11 cellular contexts compared by ENCODE assay signal in genomic region chr2:54629914-54630609, GRCh38.
A peak's percentile ranks its signal among the peaks of the same experiment; 100 is the strongest.
DNase-seq lines count a peak whose midpoint lies in the region; ATAC-seq, FAIRE-seq and TF ChIP-seq lines count a peak whose summit lies in the region.
"Had no signal": no experiment of that assay in that cellular context is flagged by ENCODE, and none has a peak within 500 bp of the region (broad histone marks: within the 10 kb centered on the region; RNA-seq: fewer than 3 reads in every experiment).

No MANE protein-coding gene starts in this region.

- no peak overlapping the region for H2BK120ac ChIP-seq in H9 (ENCODE audit: low read depth, low read length, poor library complexity, severe bottlenecking)

- H3K4me3 ChIP-seq in Caco-2 (ENCODE audit: low read depth, low read length), result no peak overlapping the region
- no peak overlapping the region for H3K4me3 ChIP-seq in MG63

- H3K9me3 ChIP-seq in Caco-2, result no peaks in the 10 kb centered on the region
- no peaks in the 10 kb centered on the region for H3K9me3 ChIP-seq in MG63
- H3K9me3 ChIP-seq in H9 (ENCODE audit: control insufficient read depth, low read depth, low read length), result no peaks in the 10 kb centered on the region

- no peak overlapping the region for H2AFZ ChIP-seq in H9 (ENCODE audit: low read length)

- TF ChIP-seq POLR2A in GM18505 (IDR thresholded peaks at IDR 0.05; ENCODE audit: borderline replicate concordance, extremely low read depth, insufficient read depth, insufficient read length), result no peak

- peaks cover 2% of the 10 kb centered on the region for H4K20me1 ChIP-seq in H9 (ENCODE audit: control insufficient read depth, insufficient read depth, insufficient read length)

- H3K4me3 Mint-ChIP-seq in Caco-2 (ENCODE audit: unreplicated experiment) (no peak overlapping the region), endothelial cell (ENCODE audit: unreplicated experiment) (peak overlapping the region; percentile 83), naive B cell (no peak overlapping the region), H9 (no peak overlapping the region)
- H3K4me3 Mint-ChIP-seq: neural crest cell had no signal

- H3K9ac ChIP-seq in H9 (ENCODE audit: extremely low read depth, insufficient read length, low read length), result no peak overlapping the region

- DNase-seq in Caco-2 (peak; percentile 47 to 60), MG63 (peak; percentile 31), endothelial cell (ENCODE audit: low spot score) (no peak), naive B cell (no peak), H9 (no peak), NCI-H1092 (lab: John Stamatoyannopoulos, UW) (no peak), HTR-8/SVneo (ENCODE audit: insufficient read length, low spot score) (no peak)
- DNase-seq: amygdala, RPMI8226 had no signal

- H2BK5ac ChIP-seq in H9 (ENCODE audit: insufficient read length, low read length), result no peak overlapping the region

- no peak overlapping the region for H3K14ac ChIP-seq in H9 (ENCODE audit: insufficient read depth, low read length)

- no peak overlapping the region for H3T11ph ChIP-seq in H9 (ENCODE audit: low read length)

- no peak overlapping the region for H3K56ac ChIP-seq in H9 (ENCODE audit: insufficient read length, low read depth, low read length)

- H2BK12ac ChIP-seq in H9 (ENCODE audit: insufficient read length, low read depth, low read length), result no peak overlapping the region

- no peaks in the 10 kb centered on the region for H3K79me1 ChIP-seq in H9 (ENCODE audit: insufficient read depth, low read depth, low read length, poor library complexity, severe bottlenecking)

- TF ChIP-seq CTCF in Caco-2 (IDR thresholded peaks at IDR 0.05; ENCODE audit: insufficient read depth in 1 of 2, low read depth in 1 of 2, low read length in 1 of 2, severe bottlenecking in 1 of 2, unreplicated experiment in 1 of 2) (no peak), endothelial cell (IDR thresholded peaks at IDR 0.05; ENCODE audit: unreplicated experiment) (no peak), H9 (conservative IDR thresholded peaks at IDR 0.05) (no peak)

- H3K27ac ChIP-seq in H9 (ENCODE audit: insufficient read length, low read depth, low read length), result no peak overlapping the region

- no peaks in the 10 kb centered on the region; the same call in 1 of the 2 replicates for H3K79me2 ChIP-seq in H9 (ENCODE audit: insufficient read depth, low read length)

- no peak overlapping the region for H4K5ac ChIP-seq in H9 (ENCODE audit: insufficient read length, low read depth, low read length)

- H3K27ac Mint-ChIP-seq in Caco-2 (ENCODE audit: unreplicated experiment), result peak overlapping the region; percentile 61
- H3K27ac Mint-ChIP-seq in endothelial cell (ENCODE audit: unreplicated experiment), result peak overlapping the region; percentile 83
- peak overlapping the region in 1 of 6 donors; percentile 36 for H3K27ac Mint-ChIP-seq in naive B cell
- H3K27ac Mint-ChIP-seq in H9, result no peak overlapping the region

- no peak for FAIRE-seq in HTR-8/SVneo (lab: Jason Lieb, UNC)

- CTCF ChIA-PET in Caco-2 (lab: Charles Lee), result no interaction called here

- no TSS peak for BruUV-seq in Caco-2 (replicated peaks; lab: Mats Ljungman, UMichigan)

- no peak overlapping the region for H2AK5ac ChIP-seq in H9 (ENCODE audit: insufficient read length, low read length)

- no peak overlapping the region for H4K91ac ChIP-seq in H9 (ENCODE audit: insufficient read length, low read depth, low read length)

- H3K18ac ChIP-seq in H9 (ENCODE audit: insufficient read length, low read depth, low read length), result no peak overlapping the region

- H3K23ac ChIP-seq in H9 (ENCODE audit: insufficient read length, low read depth, low read length), result no peak overlapping the region

- H3K23me2 ChIP-seq in H9 (ENCODE audit: insufficient read length, low read depth, low read length, poor library complexity, severe bottlenecking), result no peaks in the 10 kb centered on the region

- no peak overlapping the region for H4K8ac ChIP-seq in H9 (replicated peaks; ENCODE audit: insufficient read length, low read depth, low read length)

- no CpG with 5 or more reads among the region's 9 CpGs for WGBS in H9 (ENCODE audit: extremely low coverage, insufficient read length, low lambda C conversion rate)

- no peak overlapping the region for H2BK15ac ChIP-seq in H9 (ENCODE audit: low read depth, low read length)

- H3K36me3 ChIP-seq in Caco-2 (ENCODE audit: control insufficient read depth, insufficient read depth, low read length), result peaks cover 26% of the 10 kb centered on the region
- peaks cover 91% of the 10 kb centered on the region for H3K36me3 ChIP-seq in MG63

- POLR2A ChIA-PET in Caco-2 (lab: Charles Lee), result no interaction called here

- H3K4me2 ChIP-seq in H9 (ENCODE audit: insufficient read depth, insufficient read length, low read length), result no peak overlapping the region

- H2BK20ac ChIP-seq in H9 (ENCODE audit: low read depth, low read length, poor library complexity, severe bottlenecking), result no peak overlapping the region

- H3K27me3 ChIP-seq in Caco-2 (replicated peaks; ENCODE audit: control insufficient read depth, insufficient read depth, low read length), result no peaks in the 10 kb centered on the region
- H3K27me3 ChIP-seq in MG63, result no peaks in the 10 kb centered on the region
- H3K27me3 ChIP-seq in H9 (ENCODE audit: insufficient read depth, low read length), result no peaks in the 10 kb centered on the region

- intact Hi-C loops in Caco-2 (cut with micrococcal nuclease; ENCODE audit: unreplicated experiment), result no loop called here

- H3K27me3 Mint-ChIP-seq in Caco-2 (ENCODE audit: insufficient read depth, unreplicated experiment), result no peaks in the 10 kb centered on the region
- H3K27me3 Mint-ChIP-seq in endothelial cell (ENCODE audit: unreplicated experiment), result peaks cover 58% of the 10 kb centered on the region
- H3K27me3 Mint-ChIP-seq in naive B cell, result no peaks in the 10 kb centered on the region
- no peaks in the 10 kb centered on the region for H3K27me3 Mint-ChIP-seq in H9 (ENCODE audit: low read depth)

- H3K9me3 Mint-ChIP-seq in Caco-2 (ENCODE audit: unreplicated experiment) (no peaks in the 10 kb centered on the region), endothelial cell (ENCODE audit: unreplicated experiment) (no peaks in the 10 kb centered on the region), naive B cell (no peaks in the 10 kb centered on the region), H9 (no peaks in the 10 kb centered on the region)
- H3K9me3 Mint-ChIP-seq: neural crest cell had no signal

- H3K36me3 Mint-ChIP-seq in Caco-2 (ENCODE audit: insufficient read depth, unreplicated experiment), result peaks cover 100% of the 10 kb centered on the region
- peaks cover 79% of the 10 kb centered on the region for H3K36me3 Mint-ChIP-seq in endothelial cell (ENCODE audit: low read depth, unreplicated experiment)
- H3K36me3 Mint-ChIP-seq in naive B cell, result peaks cover 36% of the 10 kb centered on the region in 2 donors
- peaks cover 60 to 95% (median 95%) of the 10 kb centered on the region in 3 experiments for H3K36me3 Mint-ChIP-seq in H9 (ENCODE audit: insufficient read depth in 1 of 3, low read depth in 3 of 3)

- H3K4me1 Mint-ChIP-seq in Caco-2 (ENCODE audit: low read depth, unreplicated experiment), result peaks cover 29% of the 10 kb centered on the region
- H3K4me1 Mint-ChIP-seq in endothelial cell (ENCODE audit: unreplicated experiment), result peaks cover 55% of the 10 kb centered on the region
- peaks cover 28 to 49% (median 40%) of the 10 kb centered on the region in 3 donors for H3K4me1 Mint-ChIP-seq in naive B cell
- H3K4me1 Mint-ChIP-seq in H9, result no peaks in the 10 kb centered on the region; a peak in 1 of 4 replicates

- peak; percentile 38 to 48 for ATAC-seq in naive B cell (ENCODE audit: low read depth in 2 of 2)
- no peak for ATAC-seq in GM18505 (IDR thresholded peaks at IDR 0.05; ENCODE audit: unreplicated experiment)

- H3K4me1 ChIP-seq in Caco-2 (peaks cover 13% of the 10 kb centered on the region), H9 (ENCODE audit: insufficient read depth, low read length) (no peaks in the 10 kb centered on the region)

- no peak overlapping the region for H3K4ac ChIP-seq in H9 (ENCODE audit: low read depth, low read length)

Comparison
In these comparisons a context has a peak if more than half of its experiments do, and no peak if none do; other contexts are left out.
1. DNase-seq: peak in Caco-2 (2 of 2) and MG63 (single experiment); none in endothelial cell (single experiment), naive B cell (single experiment), H9 (single experiment), NCI-H1092 (single experiment) and HTR-8/SVneo (single experiment).
2. H3K27ac Mint-ChIP-seq: peak in Caco-2 (single experiment) and endothelial cell (single experiment); none in H9 (0 of 3).